In genomic region chr20:2696646-2697045, GRCh38 we compare ENCODE assay signal across 19 cellular contexts.
"Had no signal": no experiment of that assay in that cellular context is flagged by ENCODE, and none has a peak within 500 bp of the region (broad histone marks: within the 10 kb centered on the region; RNA-seq: fewer than 3 reads in every experiment).

No MANE protein-coding gene starts in this region.

- H3K27me3 ChIP-seq: pancreas had no signal

- ATAC-seq: activated naive CD8-positive, alpha-beta T cell treated with anti-CD3 and anti-CD28 coated beads, Interleukin-2, amount 50 U/mL, for 24 hours; foreskin keratinocyte; left colon; pancreas; sciatic nerve; stimulated activated naive B cell treated with anti-CD40 and anti-IgM and Interleukin-4, amounts not matched to agents 10 μg/mL and 1 μg/mL and 100 μg/mL, for 72 hours had no signal

- H3K9me3 Mint-ChIP-seq: activated CD4-positive, alpha-beta T cell treated with anti-CD3 and anti-CD28 coated beads, Interleukin-2, amount 10 ng/mL, durations not matched to agents 7 days and 5 days; activated naive CD4-positive, alpha-beta T cell treated with anti-CD3 and anti-CD28 coated beads, Interleukin-2, amount 10 ng/mL, durations not matched to agents 7 days and 5 days; activated naive CD8-positive, alpha-beta T cell treated with anti-CD3 and anti-CD28 coated beads, Interleukin-2, amount 50 U/mL, for 24 hours; neural crest cell; stimulated activated naive B cell treated with anti-CD40 and anti-IgM and Interleukin-4, amounts not matched to agents 10 μg/mL and 1 μg/mL and 100 μg/mL, for 72 hours had no signal

- H3K4me1 ChIP-seq: colonic mucosa, foreskin keratinocyte, pancreas had no signal

- H3K4me3 ChIP-seq: colonic mucosa, lung, pancreas, tibial artery had no signal

- H3K9me3 ChIP-seq: colonic mucosa, pancreas, tibial artery had no signal

- H3K36me3 ChIP-seq: brain microvascular endothelial cell, colonic mucosa, pancreas, tibial artery had no signal

- H3K27ac Mint-ChIP-seq: activated CD4-positive, alpha-beta T cell treated with anti-CD3 and anti-CD28 coated beads, Interleukin-2, amount 10 ng/mL, durations not matched to agents 7 days and 5 days; activated naive CD4-positive, alpha-beta T cell treated with anti-CD3 and anti-CD28 coated beads, Interleukin-2, amount 10 ng/mL, durations not matched to agents 7 days and 5 days; activated naive CD8-positive, alpha-beta T cell treated with anti-CD3 and anti-CD28 coated beads, Interleukin-2, amount 50 U/mL, for 24 hours; stimulated activated naive B cell treated with anti-CD40 and anti-IgM and Interleukin-4, amounts not matched to agents 10 μg/mL and 1 μg/mL and 100 μg/mL, for 72 hours had no signal

- H3K27ac ChIP-seq: brain microvascular endothelial cell, colonic mucosa, foreskin keratinocyte, pancreas, tibial artery had no signal

- DNase-seq: activated CD4-positive, alpha-beta T cell treated with anti-CD3 and anti-CD28 coated beads, Interleukin-2, amount 10 ng/mL, durations not matched to agents 7 days and 5 days; activated naive CD4-positive, alpha-beta T cell treated with anti-CD3 and anti-CD28 coated beads, Interleukin-2, amount 10 ng/mL, durations not matched to agents 7 days and 5 days; activated naive CD8-positive, alpha-beta T cell treated with anti-CD3 and anti-CD28 coated beads, Interleukin-2, amount 50 U/mL, for 24 hours; activated T-cell treated with anti-CD3 and anti-CD28 coated beads, Interleukin-2, amount 50 U/mL, for 1 hour; anterior cingulate cortex; brain microvascular endothelial cell; central memory CD4-positive, alpha-beta T cell; foreskin keratinocyte; hippocampal formation; left colon; midbrain; pancreas; stimulated activated CD4-positive, alpha-beta T cell treated with anti-CD3 and anti-CD28 coated beads, Interleukin-4, amount 100 ng/mL, for 4 hours; stimulated activated naive B cell treated with anti-CD40 and anti-IgM and Interleukin-4, amounts not matched to agents 10 μg/mL and 1 μg/mL and 100 μg/mL, for 72 hours had no signal

- H3K4me3 Mint-ChIP-seq: activated CD4-positive, alpha-beta T cell treated with anti-CD3 and anti-CD28 coated beads, Interleukin-2, amount 10 ng/mL, durations not matched to agents 7 days and 5 days; activated naive CD4-positive, alpha-beta T cell treated with anti-CD3 and anti-CD28 coated beads, Interleukin-2, amount 10 ng/mL, durations not matched to agents 7 days and 5 days; activated naive CD8-positive, alpha-beta T cell treated with anti-CD3 and anti-CD28 coated beads, Interleukin-2, amount 50 U/mL, for 24 hours; stimulated activated naive B cell treated with anti-CD40 and anti-IgM and Interleukin-4, amounts not matched to agents 10 μg/mL and 1 μg/mL and 100 μg/mL, for 72 hours had no signal
